8 cellular contexts compared by ENCODE assay signal in genomic region chr7:104982773-104983619, GRCh38. TPM values are rescaled to one million over a fixed set of nuclear protein-coding genes. Genes with fewer than 3 reads are reported as not detected.
DNase-seq lines count a peak whose midpoint lies in the region; ATAC-seq, FAIRE-seq and TF ChIP-seq lines count a peak whose summit lies in the region.

No MANE protein-coding gene starts in this region.

- H3K36me3 ChIP-seq in DOHH2 (ENCODE audit: control insufficient read depth, low read length) (peaks cover 38% of the 10 kb centered on the region), adrenal gland (replicated peaks in 1 of 2) (no peaks in the 10 kb centered on the region), HepG2 (replicated peaks in 1 of 2; ENCODE audit: control insufficient read depth in 1 of 2, insufficient read depth in 2 of 2, low read length in 2 of 2) (0 out of 5 replicates have a peak, but pooled peaks cover 0 to 4% of the 10 kb centered on the region in 2 experiments), tibial artery (no peaks in the 10 kb centered on the region)

- 0 out of 2 replicates have a peak, but pooled peaks cover 4% of the 10 kb centered on the region for H4K20me1 ChIP-seq in DOHH2 (ENCODE audit: control insufficient read depth, insufficient read depth, low read depth, low read length)
- H4K20me1 ChIP-seq in HepG2 (ENCODE audit: insufficient read depth, low read length) = peaks cover 16% of the 10 kb centered on the region

- CTCF ChIA-PET in HepG2 (lab: Yijun Ruan, JAX; ENCODE audit: low intra/inter-chr PET ratio, low total read pairs) = no interaction called here

- TF ChIP-seq EP300 in HepG2 (IDR thresholded peaks at IDR 0.05; ENCODE audit: low read depth in 2 of 2, low read length in 2 of 2) (no peak), HepG2 (CRISPR knock-in tag; IDR thresholded peaks at IDR 0.05; ENCODE audit: borderline replicate concordance) (no peak)

- intact Hi-C loops in adrenal gland (cut with DNase I) (loop anchor here in 1 of 2 donors (10.0 kb wide), 1 partner anchor 352 kb away; no protein-coding TSS in a partner anchor), HepG2 (cut with micrococcal nuclease; ENCODE audit: unreplicated experiment) (loop anchor here (1.0 kb wide), 1 partner anchor 60 kb away; no protein-coding TSS in a partner anchor), tibial artery (cut with DNase I; ENCODE audit: low total_unique reads) (no loop called here)

- TF ChIP-seq POLR2A in adrenal gland (IDR thresholded peaks at IDR 0.05) (no peak), HepG2 (IDR thresholded peaks at IDR 0.05; ENCODE audit: insufficient read depth in 1 of 2, low read depth in 2 of 2, low read length in 2 of 2) (no peak)

- no peak for TF ChIP-seq RAD21 in HepG2 (CRISPR knock-in tag; IDR thresholded peaks at IDR 0.05)

- BruUV-seq in HepG2 (replicated peaks; lab: Mats Ljungman, UMichigan) = no TSS peak

- H3K27ac ChIP-seq in DOHH2 (ENCODE audit: low read depth, low read length) = peak overlapping the region; percentile 85
- H3K27ac ChIP-seq in adrenal gland = peak overlapping the region; percentile 85 to 98 (median 96)
- H3K27ac ChIP-seq in HepG2 (ENCODE audit: extremely low read length, insufficient read depth, low read length) = peak overlapping the region; percentile 92
- H3K27ac ChIP-seq in tibial artery = peak overlapping the region; percentile 90 to 97

- in situ Hi-C loops in HepG2 (cut with HindIII; ENCODE audit: extremely low pct_ligation_motif_present, low pct_unique_long_range_greater_than_20kb) = no loop called here

- no peaks in the 10 kb centered on the region for H3K9me2 ChIP-seq in DOHH2 (replicated peaks; ENCODE audit: control insufficient read depth, low read length)

- TF ChIP-seq CTCF in DOHH2 (IDR thresholded peaks at IDR 0.05; ENCODE audit: low read depth, low read length, poor library complexity, severe bottlenecking) = peak; percentile 5
- TF ChIP-seq CTCF in adrenal gland (IDR thresholded peaks at IDR 0.05) = no peak
- no peak for TF ChIP-seq CTCF in HepG2 (CRISPR knock-in tag; IDR thresholded peaks at IDR 0.05)
- no peak for TF ChIP-seq CTCF in tibial artery (IDR thresholded peaks at IDR 0.05)

- H3K9ac ChIP-seq in HepG2 (ENCODE audit: insufficient read depth, low read depth, low read length) = peak overlapping the region; percentile 87

- FAIRE-seq in HepG2 (lab: Jason Lieb, UNC) = no peak
- no peak for FAIRE-seq in RCC 7860 (lab: Jason Lieb, UNC)

- 27 to 32% (median 31%) methylated on average over 15 of the region's 15 CpGs for WGBS in adrenal gland, 4 donors
- 80% methylated on average over 15 of the region's 15 CpGs for WGBS in HepG2 (ENCODE audit: low lambda C conversion rate)

- no peak overlapping the region for H2AFZ ChIP-seq in HepG2 (ENCODE audit: low read length)

- H3K4me1 ChIP-seq in DOHH2 (ENCODE audit: control insufficient read depth, low read length) = peaks cover 68% of the 10 kb centered on the region
- H3K4me1 ChIP-seq in adrenal gland (replicated peaks in 1 of 2) = peaks cover 41 to 52% of the 10 kb centered on the region in 2 donors
- peaks cover 34% of the 10 kb centered on the region for H3K4me1 ChIP-seq in HepG2 (ENCODE audit: insufficient read depth, low read length)
- peaks cover 0 to 72% (median 62%) of the 10 kb centered on the region in 4 donors for H3K4me1 ChIP-seq in tibial artery

- H3K4me2 ChIP-seq in DOHH2 (ENCODE audit: low read length) (peak overlapping the region; percentile 96), HepG2 (ENCODE audit: low read depth, low read length) (peak overlapping the region; percentile 86)

- H3K4me3 ChIP-seq in DOHH2 (ENCODE audit: low read length) (peak overlapping the region; percentile 90), adrenal gland (peak overlapping the region in 3 of 4 donors; percentile 36 to 77 (median 61)), HepG2 (replicated peaks in 1 of 3; ENCODE audit: insufficient read depth in 1 of 3, low read depth in 2 of 3, low read length in 3 of 3) (peak overlapping the region; percentile 70 to 79 (median 78)), tibial artery (peak overlapping the region; percentile 60 to 83)

- no peak for ATAC-seq in HepG2
- no peak for ATAC-seq in HG03432 (IDR thresholded peaks at IDR 0.05; ENCODE audit: unreplicated experiment)

- DNase-seq in NCI-H1436 (lab: John Stamatoyannopoulos, UW) (peak; percentile 35), adrenal gland (no peak), HepG2 (ENCODE audit: low spot score) (no peak), tibial artery (no peak), RCC 7860 (ENCODE audit: low spot score) (no peak), kidney tubule cell (ENCODE audit: low spot score) (no peak)

- peaks cover 57% of the 10 kb centered on the region for H3K79me2 ChIP-seq in DOHH2 (ENCODE audit: control insufficient read depth, low read length)
- H3K79me2 ChIP-seq in HepG2 (ENCODE audit: insufficient read depth, low read length) = peaks cover 34% of the 10 kb centered on the region

- H3F3A ChIP-seq in DOHH2 (ENCODE audit: control insufficient read depth, insufficient read depth) = peaks cover 64% of the 10 kb centered on the region

- H3K9me3 ChIP-seq in DOHH2 (ENCODE audit: control insufficient read depth, insufficient read depth, low read length) (no peaks in the 10 kb centered on the region), adrenal gland (replicated peaks in 1 of 3) (no peaks in the 10 kb centered on the region), HepG2 (ENCODE audit: low read length) (no peaks in the 10 kb centered on the region), tibial artery (no peaks in the 10 kb centered on the region)

- no peaks in the 10 kb centered on the region for H3K27me3 ChIP-seq in DOHH2 (ENCODE audit: control insufficient read depth, low read length)
- no peaks in the 10 kb centered on the region for H3K27me3 ChIP-seq in adrenal gland
- no peaks in the 10 kb centered on the region for H3K27me3 ChIP-seq in HepG2 (ENCODE audit: control insufficient read depth in 1 of 2, insufficient read depth in 2 of 2, low read length in 2 of 2)
- no peaks in the 10 kb centered on the region for H3K27me3 ChIP-seq in tibial artery

- POLR2A ChIA-PET in HepG2 (lab: Yijun Ruan, JAX) = interaction anchor here (0.9 to 3.4 kb wide), 12 partner anchors 10 to 72 kb away, joined by 3 to 50 read pairs (median 4); partner anchors contain the start of gene KMT2E

TF ChIP-seq in HepG2, 621 proteins besides CTCF, POLR2A, EP300 and RAD21 (continues in another document):
- TF ChIP-seq HES4 (CRISPR knock-in tag; IDR thresholded peaks at IDR 0.05; ENCODE audit: borderline replicate concordance) (no peak), ZSCAN25 (CRISPR knock-in tag; IDR thresholded peaks at IDR 0.05) (no peak), TERF1 (CRISPR knock-in tag; IDR thresholded peaks at IDR 0.05) (no peak), MBD4 (IDR thresholded peaks at IDR 0.05; ENCODE audit: borderline replicate concordance, low read length) (0 out of 2 replicates have a peak, but pooled peaks have one; percentile 47), RELA (CRISPR knock-in tag; IDR thresholded peaks at IDR 0.05) (no peak), ZNF660 (CRISPR knock-in tag; IDR thresholded peaks at IDR 0.05; ENCODE audit: borderline replicate concordance, low read depth) (no peak), CBFB (CRISPR knock-in tag; IDR thresholded peaks at IDR 0.05) (no peak), SOX13 (IDR thresholded peaks at IDR 0.05) (no peak), SOX13 (CRISPR knock-in tag; conservative IDR thresholded peaks at IDR 0.05 in 1 of 2, IDR thresholded peaks at IDR 0.05 in 1 of 2) (no peak)

RNA-seq across cellular contexts. Expression of gene KMT2E, which starts 31.0 kb away (rescaled TPM):
- total RNA-seq in adrenal gland (10 to 100 TPM; 35.6 to 98.0 (median 68.0) TPM), HepG2 (2016; rRNA removed; fragmentation: Illumina TruSeq; extraction: Trizol) (24.4 and 31.3 TPM in 2 replicates)
- polyA plus RNA-seq in adrenal gland (10 to 100 TPM; 14.4 to 38.5 (median 26.9) TPM), HepG2 (2011; rRNA removed) (6.3 and 7.2 TPM in 2 replicates)
- total RNA-seq in HepG2 (2016; cell fraction: cytosol; rRNA removed; fragmentation: Illumina TruSeq; extraction: Trizol; ENCODE audit: low read depth) = 33.8 and 35.5 TPM in 2 replicates
- 22.1 and 28.1 TPM in 2 replicates for total RNA-seq in HepG2 (2016; cell fraction: insoluble cytoplasmic fraction; rRNA removed; fragmentation: Illumina TruSeq; extraction: Trizol)
- 22.4 and 24.0 TPM in 2 replicates for total RNA-seq in HepG2 (2016; cell fraction: membrane; rRNA removed; fragmentation: Illumina TruSeq; extraction: Trizol)
- total RNA-seq in HepG2 (2016; cell fraction: nucleus; rRNA removed; fragmentation: Illumina TruSeq; extraction: Trizol) = 66.2 and 71.2 TPM in 2 replicates
- polyA plus RNA-seq in HepG2 (2011; cell fraction: cytosol; rRNA removed) = 4.4 and 6.3 TPM in 2 replicates
- 37.0 and 41.5 TPM in 2 replicates for polyA plus RNA-seq in HepG2 (2011; cell fraction: nucleus; rRNA removed)
- polyA plus RNA-seq in HepG2 (2012) = 22.0 and 24.0 TPM in 2 replicates
- polyA plus RNA-seq in HepG2 (2016; cell fraction: cytosol; fragmentation: Illumina TruSeq; extraction: Trizol; ENCODE audit: low read depth) = 0.65 and 0.67 TPM in 2 replicates
- polyA plus RNA-seq in HepG2 (2016; cell fraction: insoluble cytoplasmic fraction; fragmentation: Illumina TruSeq; extraction: Trizol; ENCODE audit: low read depth) = 15.4 and 16.5 TPM in 2 replicates
- 2.3 and 2.8 TPM in 2 replicates for polyA plus RNA-seq in HepG2 (2016; cell fraction: membrane; fragmentation: Illumina TruSeq; extraction: Trizol; ENCODE audit: low read depth)
- polyA plus RNA-seq in HepG2 (2016; cell fraction: nucleus; fragmentation: Illumina TruSeq; extraction: Trizol; ENCODE audit: insufficient read depth, low read depth) = 36.9 and 42.5 TPM in 2 replicates
- 34.9 and 41.2 TPM in 2 replicates for polyA minus RNA-seq in HepG2 (2011; rRNA and poly(A)+ RNA removed; ENCODE audit: low replicate concordance)
- 15.4 and 16.4 TPM in 2 replicates for polyA minus RNA-seq in HepG2 (2011; cell fraction: cytosol; rRNA and poly(A)+ RNA removed)
- 145 and 151 TPM in 2 replicates for polyA minus RNA-seq in HepG2 (2011; cell fraction: nucleus; rRNA and poly(A)+ RNA removed)
